7 cellular contexts compared by ENCODE assay signal in genomic region chr1:224747578-224747977, GRCh38.
DNase-seq lines count a peak whose midpoint lies in the region; ATAC-seq and TF ChIP-seq lines count a peak whose summit lies in the region.

No MANE protein-coding gene starts in this region.

- H3K27me3 ChIP-seq in tibial artery = no peaks in the 10 kb centered on the region

- intact Hi-C loops in tibial artery (cut with DNase I; ENCODE audit: low total_unique reads) = no loop called here

- ATAC-seq in GM18868 (IDR thresholded peaks at IDR 0.05; ENCODE audit: unreplicated experiment) (peak; percentile 33), HG02588 (IDR thresholded peaks at IDR 0.05; ENCODE audit: unreplicated experiment) (peak; percentile 61), HG02970 (IDR thresholded peaks at IDR 0.05; ENCODE audit: low FRiP score, unreplicated experiment) (no peak)

- H3K36me3 ChIP-seq in tibial artery = no peaks in the 10 kb centered on the region

- H3K27ac ChIP-seq in tibial artery = no peak overlapping the region

- DNase-seq in NCI-H2196 (lab: John Stamatoyannopoulos, UW; ENCODE audit: unreplicated experiment) (peak; percentile 49), iris pigment epithelial cell (ENCODE audit: low read depth) (peak; percentile 14), tibial artery (no peak), NCI-H774 (lab: John Stamatoyannopoulos, UW) (no peak)

- H3K9me3 ChIP-seq in tibial artery = no peaks in the 10 kb centered on the region

- H3K4me3 ChIP-seq in tibial artery = no peak overlapping the region

- TF ChIP-seq CTCF in tibial artery (IDR thresholded peaks at IDR 0.05) = no peak

- no peaks in the 10 kb centered on the region for H3K4me1 ChIP-seq in tibial artery

Comparison
In these comparisons a context has a peak if more than half of its experiments do, and no peak if none do; other contexts are left out.
1. DNase-seq: peak in NCI-H2196 (single experiment) and iris pigment epithelial cell (single experiment); none in tibial artery (0 of 2) and NCI-H774 (single experiment).